ENCODE assay signal across 27 cellular contexts in genomic region chr18:44246001-44246400, GRCh38.
DNase-seq lines count a peak whose midpoint lies in the region; ATAC-seq, FAIRE-seq and TF ChIP-seq lines count a peak whose summit lies in the region.
"Had no signal": no experiment of that assay in that cellular context is flagged by ENCODE, and none has a peak within 500 bp of the region (broad histone marks: within the 10 kb centered on the region; RNA-seq: fewer than 3 reads in every experiment).

No MANE protein-coding gene starts in this region.

- no peak for FAIRE-seq in RCC 7860 (lab: Jason Lieb, UNC)
- FAIRE-seq: HTR-8/SVneo, pancreas had no signal

- WGBS in liver: 81% methylated on average over 2 of the region's 2 CpGs
- 46% methylated on average over 2 of the region's 2 CpGs for WGBS in right lobe of liver (ENCODE audit: insufficient coverage, low coverage, low lambda C conversion rate, missing lambda C conversion rate)

- TF ChIP-seq POLR2A in right lobe of liver (IDR thresholded peaks at IDR 0.05): no peak

- intact Hi-C loops in right lobe of liver (cut with DNase I) (no loop called here), left ventricle myocardium superior (cut with micrococcal nuclease) (no loop called here)

- H3K27ac ChIP-seq in liver (ENCODE audit: low read depth in 1 of 2, low read length in 2 of 2): no peak overlapping the region
- H3K27ac ChIP-seq in right lobe of liver: no peak overlapping the region
- H3K27ac ChIP-seq: colonic mucosa, gastrocnemius medialis, pancreas, Peyer's patch, suprapubic skin had no signal

- H3K4me3 ChIP-seq in liver (ENCODE audit: low read depth in 1 of 3, low read length in 3 of 3): no peak overlapping the region
- H3K4me3 ChIP-seq in right lobe of liver: no peak overlapping the region
- H3K4me3 ChIP-seq in epithelial cell of esophagus (ENCODE audit: low read length): no peak overlapping the region
- H3K4me3 ChIP-seq: colonic mucosa, gastrocnemius medialis, pancreas, Peyer's patch, suprapubic skin had no signal

- H3K36me3 ChIP-seq in liver (ENCODE audit: control insufficient read depth in 4 of 4, insufficient read depth in 3 of 4, low read depth in 1 of 4, low read length in 3 of 4) (no peaks in the 10 kb centered on the region), right lobe of liver (no peaks in the 10 kb centered on the region)
- H3K36me3 ChIP-seq: colonic mucosa, gastrocnemius medialis, pancreas, Peyer's patch, suprapubic skin had no signal

- TF ChIP-seq RAD21 in liver (IDR thresholded peaks at IDR 0.05): no peak

- ATAC-seq in right lobe of liver: no peak
- no peak for ATAC-seq in left ventricle myocardium superior
- ATAC-seq: activated T-cell treated with anti-CD3 and anti-CD28 coated beads, Interleukin-2, amount 50 U/mL, for 4 hours; gastrocnemius medialis; pancreas; right cardiac atrium; stimulated activated naive B cell treated with anti-CD40 and anti-IgM and Interleukin-4, amounts not matched to agents 10 μg/mL and 1 μg/mL and 100 μg/mL, for 72 hours had no signal

- H3K9ac ChIP-seq in liver (ENCODE audit: low read depth in 1 of 2, low read length in 2 of 2): no peak overlapping the region

- H3K4me1 ChIP-seq in liver (ENCODE audit: control insufficient read depth in 4 of 4, insufficient read depth in 4 of 4, low read length in 3 of 4): no peaks in the 10 kb centered on the region
- H3K4me1 ChIP-seq in right lobe of liver: no peaks in the 10 kb centered on the region
- H3K4me1 ChIP-seq: colonic mucosa, gastrocnemius medialis, pancreas, Peyer's patch, suprapubic skin had no signal

- H3K9me3 ChIP-seq in liver (ENCODE audit: control insufficient read depth in 4 of 4, low read length in 3 of 4) (no peaks in the 10 kb centered on the region), right lobe of liver (peaks cover 0 to 3% (median 0%) of the 10 kb centered on the region in 4 donors)
- H3K9me3 ChIP-seq: colonic mucosa, gastrocnemius medialis, pancreas, Peyer's patch, suprapubic skin had no signal

- H3K27me3 ChIP-seq in liver (ENCODE audit: control insufficient read depth in 4 of 4, insufficient read depth in 4 of 4, low read length in 3 of 4) (no peaks in the 10 kb centered on the region), right lobe of liver (no peaks in the 10 kb centered on the region)
- H3K27me3 ChIP-seq: colonic mucosa, gastrocnemius medialis, pancreas, Peyer's patch, suprapubic skin had no signal

- DNase-seq in right lobe of liver: no peak
- DNase-seq in epithelial cell of esophagus (ENCODE audit: low read depth): peak; percentile 37
- peak; percentile 38 for DNase-seq in left kidney (ENCODE audit: low read depth, low spot score)
- DNase-seq in midbrain (lab: John Stamatoyannopoulos, UW): no peak
- DNase-seq in RCC 7860 (ENCODE audit: low spot score): no peak
- no peak for DNase-seq in left ventricle myocardium superior
- DNase-seq in amygdala (lab: John Stamatoyannopoulos, UW): no peak
- DNase-seq: 8988T; activated CD4-positive, alpha-beta T cell treated with anti-CD3 and anti-CD28 coated beads, Interleukin-2, amount 50 U/mL, for 1 hour; activated T-cell treated with anti-CD3 and anti-CD28 coated beads, Interleukin-2, amount 50 U/mL, for 4 hours; Calu3; colonic mucosa; effector memory CD4-positive, alpha-beta T cell; erythroblast; gastrocnemius medialis; KG1; NCI-H1694; NCI-H524 treated with DMSO at 0.1 percent for 48 hours; pancreas; Peyer's patch; right cardiac atrium; SIG-M5; stimulated activated CD4-positive, alpha-beta T cell treated with anti-CD3 and anti-CD28 coated beads, Interleukin-4, amount 100 ng/mL, for 1 hour; stimulated activated naive B cell treated with anti-CD40 and anti-IgM and Interleukin-4, amounts not matched to agents 10 μg/mL and 1 μg/mL and 100 μg/mL, for 72 hours had no signal

- no peak for TF ChIP-seq CTCF in liver (IDR thresholded peaks at IDR 0.05; ENCODE audit: low read depth, low read length, missing input control)
- TF ChIP-seq CTCF in right lobe of liver (IDR thresholded peaks at IDR 0.05): no peak
- TF ChIP-seq CTCF in epithelial cell of esophagus (IDR thresholded peaks at IDR 0.05; ENCODE audit: insufficient read depth, low read depth, low read length, missing control alignments): no peak

TF ChIP-seq in liver, 16 proteins besides CTCF, POLR2A, EP300 and RAD21:
- no peak for TF ChIP-seq RXRA (IDR thresholded peaks at IDR 0.05)
- TF ChIP-seq FOXA2 (IDR thresholded peaks at IDR 0.05): no peak
- TF ChIP-seq FOXA1 (IDR thresholded peaks at IDR 0.05): no peak
- peak; percentile 64 for TF ChIP-seq REST (IDR thresholded peaks at IDR 0.05)

Comparison
In these comparisons a context has a peak if more than half of its experiments do, and no peak if none do; other contexts are left out.
1. DNase-seq: peak in epithelial cell of esophagus (single experiment) and left kidney (single experiment); none in right lobe of liver (0 of 3), midbrain (single experiment), RCC 7860 (single experiment), left ventricle myocardium superior (single experiment) and amygdala (0 of 56).